In the genomic region with DNA sequence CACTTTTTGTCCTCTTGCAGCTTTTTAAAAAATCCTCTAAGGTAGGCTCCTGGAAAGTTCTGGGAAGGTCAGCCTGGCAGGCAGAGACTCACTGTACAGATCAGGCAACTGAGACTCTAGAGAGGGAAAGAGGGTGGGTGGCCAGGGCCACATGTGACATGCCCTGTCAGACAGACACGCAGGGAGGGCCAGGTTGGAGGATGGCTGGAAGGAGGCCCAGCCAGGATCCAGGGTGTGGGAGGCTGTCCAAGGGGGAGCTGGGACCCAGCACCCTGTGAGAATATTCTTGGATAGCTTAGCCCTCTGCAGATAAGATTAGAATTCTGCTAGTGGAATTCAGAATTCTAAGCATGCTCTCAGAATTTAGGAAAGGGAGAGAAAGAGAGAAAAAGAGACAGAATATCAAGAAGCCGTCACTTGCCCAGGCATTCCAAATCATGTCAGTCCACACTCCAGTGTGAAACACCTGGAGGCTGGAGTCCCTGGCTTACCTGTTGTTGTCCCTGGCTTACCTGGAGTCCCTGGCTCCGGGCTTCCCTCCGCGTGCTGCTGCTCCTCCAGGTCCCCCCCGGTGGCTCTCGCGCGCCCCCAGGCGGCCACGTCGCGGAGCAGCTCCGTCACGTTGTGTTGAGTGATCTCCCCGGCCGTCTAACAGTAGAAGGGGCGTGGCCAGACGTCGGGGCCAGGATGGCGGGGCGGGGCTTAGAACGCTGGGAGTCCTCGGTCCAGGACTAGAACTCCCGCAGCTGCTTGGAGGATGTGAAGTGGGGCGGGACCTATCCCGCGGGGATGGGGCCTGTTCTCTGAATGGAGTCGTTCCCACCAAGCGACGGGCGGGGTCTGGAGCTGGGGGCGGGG, we compare ENCODE assay signal across 8 cellular contexts. TPM values are rescaled to one million over a fixed set of nuclear protein-coding genes. Genes with fewer than 3 reads are reported as not detected.
DNase-seq lines count a peak whose midpoint lies in the region; ATAC-seq and TF ChIP-seq lines count a peak whose summit lies in the region.

No MANE protein-coding gene starts in this region.

- H3K4me3 Mint-ChIP-seq in WTC11, result peak overlapping the region; percentile 64
- peak overlapping the region; percentile 22 for H3K4me3 Mint-ChIP-seq in MCF 10A (ENCODE audit: unreplicated experiment)

- POLR2A ChIA-PET in WTC11 (lab: Charles Lee) (interaction anchor here (0.6 to 1.9 kb wide), 6 partner anchors 11 to 279 kb away, joined by 3 to 11 read pairs (median 4); a partner anchor contains a TSS), MCF 10A (lab: Yijun Ruan, JAX) (interaction anchor here (0.6 to 1.2 kb wide), 8 partner anchors 13 to 390 kb away, joined by 3 to 4 read pairs (median 3); a partner anchor contains a TSS)

- H3K27ac Mint-ChIP-seq in WTC11 (no peak overlapping the region), MCF 10A (ENCODE audit: low read depth, unreplicated experiment) (no peak overlapping the region)

- BruUV-seq in MCF 10A (replicated peaks; lab: Mats Ljungman, UMichigan), result no TSS peak

- CTCF ChIA-PET in WTC11 (lab: Charles Lee) (interaction anchor here (0.6 to 4.5 kb wide), 53 partner anchors 9 to 1106 kb away, joined by 3 to 108 read pairs (median 4); a partner anchor contains a TSS), MCF 10A (lab: Yijun Ruan, JAX) (interaction anchor here (0.6 to 3.6 kb wide), 25 partner anchors 9 to 950 kb away, joined by 3 to 25 read pairs (median 4); a partner anchor contains a TSS)

- peaks cover 77% of the 10 kb centered on the region for H3K27me3 Mint-ChIP-seq in WTC11 (ENCODE audit: low read depth)
- no peaks in the 10 kb centered on the region for H3K27me3 Mint-ChIP-seq in MCF 10A (ENCODE audit: insufficient read depth, unreplicated experiment)

- H3K4me1 Mint-ChIP-seq in WTC11, result peaks cover 21% of the 10 kb centered on the region
- peaks cover 27% of the 10 kb centered on the region for H3K4me1 Mint-ChIP-seq in MCF 10A (ENCODE audit: insufficient read depth, unreplicated experiment)

- H3K36me3 Mint-ChIP-seq in WTC11 (no peaks in the 10 kb centered on the region), MCF 10A (ENCODE audit: insufficient read depth, unreplicated experiment) (no peaks in the 10 kb centered on the region)

- intact Hi-C loops in MCF 10A (cut with micrococcal nuclease), result no loop called here

- peak; percentile 95 for TF ChIP-seq CTCF in WTC11 (IDR thresholded peaks at IDR 0.05)
- peak; percentile 90 for TF ChIP-seq CTCF in MCF 10A (IDR thresholded peaks at IDR 0.05; ENCODE audit: unreplicated experiment)

- DNase-seq in DMS53 treated with DMSO at 0.1 percent for 48 hours (lab: John Stamatoyannopoulos, UW; ENCODE audit: unreplicated experiment) (peak; percentile 91), NCI-H345 (lab: John Stamatoyannopoulos, UW) (peak; percentile 89), WTC11 (ENCODE audit: low spot score) (peak; percentile 100), MCF 10A (ENCODE audit: unreplicated experiment) (peak; percentile 94), iris pigment epithelial cell (ENCODE audit: low read depth) (peak; percentile 79)
- DNase-seq in stimulated activated CD4-positive, alpha-beta T cell treated with anti-CD3 and anti-CD28 coated beads, Interleukin-1b, Interleukin-23, amount 100 ng/mL, for 4 hours (ENCODE audit: low read depth in 2 of 2), result peak; percentile 75 to 86

- H3K9me3 Mint-ChIP-seq in WTC11, result no peaks in the 10 kb centered on the region
- H3K9me3 Mint-ChIP-seq in MCF 10A (ENCODE audit: unreplicated experiment), result no peaks in the 10 kb centered on the region

- ATAC-seq in HG03108 (IDR thresholded peaks at IDR 0.05; ENCODE audit: unreplicated experiment) (peak; percentile 56), WTC11 (peak; percentile 86), GM21526 (IDR thresholded peaks at IDR 0.05; ENCODE audit: low FRiP score, unreplicated experiment) (no peak)

TF ChIP-seq in WTC11, 78 proteins besides CTCF, POLR2A, EP300 and RAD21 (continues in another document):
- TF ChIP-seq ATF1 (CRISPR knock-in tag; IDR thresholded peaks at IDR 0.05) (no peak), HMGA2 (CRISPR knock-in tag; IDR thresholded peaks at IDR 0.05) (no peak), ZNF423 (CRISPR knock-in tag; IDR thresholded peaks at IDR 0.05) (no peak), SOX15 (CRISPR knock-in tag; IDR thresholded peaks at IDR 0.05) (no peak), TEAD1 (CRISPR knock-in tag; IDR thresholded peaks at IDR 0.05) (no peak), RORB (CRISPR knock-in tag; IDR thresholded peaks at IDR 0.05) (no peak), NFE2L1 (CRISPR knock-in tag; IDR thresholded peaks at IDR 0.05) (no peak), CBFB (CRISPR knock-in tag; IDR thresholded peaks at IDR 0.05; ENCODE audit: low read depth) (no peak), MYBL2 (CRISPR knock-in tag; IDR thresholded peaks at IDR 0.05) (no peak), ELF4 (CRISPR knock-in tag; IDR thresholded peaks at IDR 0.05; ENCODE audit: low read depth) (no peak), SP1 (CRISPR knock-in tag; conservative IDR thresholded peaks at IDR 0.05) (peak; percentile 96), NR2C2 (CRISPR knock-in tag; IDR thresholded peaks at IDR 0.05) (no peak)
- TF ChIP-seq, protein P1, sequence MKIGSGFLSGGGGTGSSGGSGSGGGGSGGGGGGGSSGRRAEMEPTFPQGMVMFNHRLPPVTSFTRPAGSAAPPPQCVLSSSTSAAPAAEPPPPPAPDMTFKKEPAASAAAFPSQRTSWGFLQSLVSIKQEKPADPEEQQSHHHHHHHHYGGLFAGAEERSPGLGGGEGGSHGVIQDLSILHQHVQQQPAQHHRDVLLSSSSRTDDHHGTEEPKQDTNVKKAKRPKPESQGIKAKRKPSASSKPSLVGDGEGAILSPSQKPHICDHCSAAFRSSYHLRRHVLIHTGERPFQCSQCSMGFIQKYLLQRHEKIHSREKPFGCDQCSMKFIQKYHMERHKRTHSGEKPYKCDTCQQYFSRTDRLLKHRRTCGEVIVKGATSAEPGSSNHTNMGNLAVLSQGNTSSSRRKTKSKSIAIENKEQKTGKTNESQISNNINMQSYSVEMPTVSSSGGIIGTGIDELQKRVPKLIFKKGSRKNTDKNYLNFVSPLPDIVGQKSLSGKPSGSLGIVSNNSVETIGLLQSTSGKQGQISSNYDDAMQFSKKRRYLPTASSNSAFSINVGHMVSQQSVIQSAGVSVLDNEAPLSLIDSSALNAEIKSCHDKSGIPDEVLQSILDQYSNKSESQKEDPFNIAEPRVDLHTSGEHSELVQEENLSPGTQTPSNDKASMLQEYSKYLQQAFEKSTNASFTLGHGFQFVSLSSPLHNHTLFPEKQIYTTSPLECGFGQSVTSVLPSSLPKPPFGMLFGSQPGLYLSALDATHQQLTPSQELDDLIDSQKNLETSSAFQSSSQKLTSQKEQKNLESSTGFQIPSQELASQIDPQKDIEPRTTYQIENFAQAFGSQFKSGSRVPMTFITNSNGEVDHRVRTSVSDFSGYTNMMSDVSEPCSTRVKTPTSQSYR (CRISPR knock-in tag; IDR thresholded peaks at IDR 0.05), result no peak
- TF ChIP-seq, protein P2, sequence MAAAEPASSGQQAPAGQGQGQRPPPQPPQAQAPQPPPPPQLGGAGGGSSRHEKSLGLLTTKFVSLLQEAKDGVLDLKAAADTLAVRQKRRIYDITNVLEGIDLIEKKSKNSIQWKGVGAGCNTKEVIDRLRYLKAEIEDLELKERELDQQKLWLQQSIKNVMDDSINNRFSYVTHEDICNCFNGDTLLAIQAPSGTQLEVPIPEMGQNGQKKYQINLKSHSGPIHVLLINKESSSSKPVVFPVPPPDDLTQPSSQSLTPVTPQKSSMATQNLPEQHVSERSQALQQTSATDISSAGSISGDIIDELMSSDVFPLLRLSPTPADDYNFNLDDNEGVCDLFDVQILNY (CRISPR knock-in tag; IDR thresholded peaks at IDR 0.05), result peak; percentile 53; the same call in 1 of the 2 replicates
- TF ChIP-seq, protein P3, sequence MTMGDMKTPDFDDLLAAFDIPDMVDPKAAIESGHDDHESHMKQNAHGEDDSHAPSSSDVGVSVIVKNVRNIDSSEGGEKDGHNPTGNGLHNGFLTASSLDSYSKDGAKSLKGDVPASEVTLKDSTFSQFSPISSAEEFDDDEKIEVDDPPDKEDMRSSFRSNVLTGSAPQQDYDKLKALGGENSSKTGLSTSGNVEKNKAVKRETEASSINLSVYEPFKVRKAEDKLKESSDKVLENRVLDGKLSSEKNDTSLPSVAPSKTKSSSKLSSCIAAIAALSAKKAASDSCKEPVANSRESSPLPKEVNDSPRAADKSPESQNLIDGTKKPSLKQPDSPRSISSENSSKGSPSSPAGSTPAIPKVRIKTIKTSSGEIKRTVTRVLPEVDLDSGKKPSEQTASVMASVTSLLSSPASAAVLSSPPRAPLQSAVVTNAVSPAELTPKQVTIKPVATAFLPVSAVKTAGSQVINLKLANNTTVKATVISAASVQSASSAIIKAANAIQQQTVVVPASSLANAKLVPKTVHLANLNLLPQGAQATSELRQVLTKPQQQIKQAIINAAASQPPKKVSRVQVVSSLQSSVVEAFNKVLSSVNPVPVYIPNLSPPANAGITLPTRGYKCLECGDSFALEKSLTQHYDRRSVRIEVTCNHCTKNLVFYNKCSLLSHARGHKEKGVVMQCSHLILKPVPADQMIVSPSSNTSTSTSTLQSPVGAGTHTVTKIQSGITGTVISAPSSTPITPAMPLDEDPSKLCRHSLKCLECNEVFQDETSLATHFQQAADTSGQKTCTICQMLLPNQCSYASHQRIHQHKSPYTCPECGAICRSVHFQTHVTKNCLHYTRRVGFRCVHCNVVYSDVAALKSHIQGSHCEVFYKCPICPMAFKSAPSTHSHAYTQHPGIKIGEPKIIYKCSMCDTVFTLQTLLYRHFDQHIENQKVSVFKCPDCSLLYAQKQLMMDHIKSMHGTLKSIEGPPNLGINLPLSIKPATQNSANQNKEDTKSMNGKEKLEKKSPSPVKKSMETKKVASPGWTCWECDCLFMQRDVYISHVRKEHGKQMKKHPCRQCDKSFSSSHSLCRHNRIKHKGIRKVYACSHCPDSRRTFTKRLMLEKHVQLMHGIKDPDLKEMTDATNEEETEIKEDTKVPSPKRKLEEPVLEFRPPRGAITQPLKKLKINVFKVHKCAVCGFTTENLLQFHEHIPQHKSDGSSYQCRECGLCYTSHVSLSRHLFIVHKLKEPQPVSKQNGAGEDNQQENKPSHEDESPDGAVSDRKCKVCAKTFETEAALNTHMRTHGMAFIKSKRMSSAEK (CRISPR knock-in tag; IDR thresholded peaks at IDR 0.05; ENCODE audit: borderline replicate concordance), result no peak

RNA-seq across cellular contexts. Expression of a gene that starts 2.8 kb away (rescaled TPM):
- 15.0 to 36.7 TPM (median 34.0 TPM) in 3 replicates for total RNA-seq in WTC11 (2021)
- 0.89 TPM in 1 of 2 replicates, not detected in the other for total RNA-seq in MCF 10A (2022)

RNA-seq across cellular contexts. Expression of a gene that starts 6.1 kb away (rescaled TPM):
- total RNA-seq in WTC11 (2021) (4.0 to 5.9 TPM (median 5.6 TPM) in 3 replicates), MCF 10A (2022) (3.9 and 4.9 TPM in 2 replicates)

RNA-seq across cellular contexts. Expression of a gene that starts 11.4 kb away (rescaled TPM):
- total RNA-seq in WTC11 (2021) (50.6 to 127 TPM (median 108 TPM) in 3 replicates), MCF 10A (2022) (32.3 and 46.8 TPM in 2 replicates)

RNA-seq across cellular contexts. Expression of a gene that starts 19.7 kb away (rescaled TPM):
- total RNA-seq in WTC11 (2021) (0.77 to 2.5 TPM (median 1.1 TPM) in 3 replicates), MCF 10A (2022) (not detected in 2 replicates)

RNA-seq across cellular contexts. Expression of a gene that starts 42.9 kb away (rescaled TPM):
- total RNA-seq in WTC11 (2021) (88.4 to 99.3 TPM (median 92.3 TPM) in 3 replicates), MCF 10A (2022) (76.4 and 88.6 TPM in 2 replicates)
